ENCODE assay signal across 8 cellular contexts in the genomic region with DNA sequence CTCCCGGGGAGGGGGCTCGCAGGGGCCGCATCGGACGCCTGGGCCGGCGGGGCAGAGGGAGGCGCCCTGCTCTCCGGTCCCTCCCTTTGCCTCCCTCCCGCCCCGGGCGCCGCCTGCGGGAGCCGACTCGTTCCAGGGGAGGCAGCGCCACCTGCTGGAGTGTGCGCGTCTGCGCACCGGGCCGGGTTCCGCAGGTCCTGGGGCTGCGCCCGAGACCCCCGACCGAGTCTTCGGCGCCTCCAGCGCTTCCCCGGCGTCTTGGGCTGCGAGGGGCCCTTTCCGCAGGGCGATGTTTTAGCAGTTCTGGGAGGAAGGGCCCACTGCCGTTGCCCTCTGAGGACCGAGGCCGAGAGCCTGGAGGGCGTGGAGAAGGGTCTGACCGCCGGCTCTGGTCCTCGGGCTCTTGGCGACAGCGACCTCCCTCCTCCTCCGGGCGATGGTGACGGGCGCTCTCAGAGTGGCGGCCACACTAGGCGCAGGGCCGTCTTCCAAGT.
DNase-seq lines count a peak whose midpoint lies in the region; ATAC-seq and TF ChIP-seq lines count a peak whose summit lies in the region.

No MANE protein-coding gene starts in this region.

- ATAC-seq in HG03159 (IDR thresholded peaks at IDR 0.05; ENCODE audit: unreplicated experiment), result peak; percentile 63
- no peak for ATAC-seq in HG02870 (IDR thresholded peaks at IDR 0.05; ENCODE audit: unreplicated experiment)

- peak; percentile 97 for TF ChIP-seq CTCF in colonic mucosa (IDR thresholded peaks at IDR 0.05)

- H3K27me3 ChIP-seq in colonic mucosa, result no peaks in the 10 kb centered on the region

- no peaks in the 10 kb centered on the region for H3K4me1 ChIP-seq in colonic mucosa

- H3K4me3 ChIP-seq in GM08714 (ENCODE audit: low read length) (peak overlapping the region; percentile 37; the same call in 1 of the 2 replicates), colonic mucosa (peak overlapping the region; percentile 51)

- H3K9me3 ChIP-seq in colonic mucosa, result no peaks in the 10 kb centered on the region

- H3K36me3 ChIP-seq in colonic mucosa, result no peaks in the 10 kb centered on the region

- H3K27ac ChIP-seq in colonic mucosa, result no peak overlapping the region

- intact Hi-C loops in colonic mucosa (cut with DNase I), result loop anchor here (2.0 kb wide), 1 partner anchor 160 kb away; no protein-coding TSS in a partner anchor

- peak; percentile 82 for DNase-seq in NCI-H510A treated with DMSO at 0.1 percent for 48 hours (lab: John Stamatoyannopoulos, UW)
- DNase-seq in activated CD4-positive, alpha-beta T cell treated with anti-CD3 and anti-CD28 coated beads for 4 hours, result peak; percentile 85 to 86
- peak; percentile 88 for DNase-seq in colonic mucosa
- peak; percentile 94 for DNase-seq in left kidney (ENCODE audit: low read depth, low spot score)
- DNase-seq in stimulated activated CD4-positive, alpha-beta T cell treated with anti-CD3 and anti-CD28 coated beads, Interleukin-1b, Interleukin-23, amount 100 ng/mL, for 24 hours (ENCODE audit: low read depth in 4 of 4, low spot score in 1 of 4), result peak; percentile 76 to 88 (median 81)

- H3K9ac ChIP-seq in colonic mucosa (ENCODE audit: low read depth in 2 of 2, low read length in 2 of 2), result peak overlapping the region; percentile 32 to 76
